23 cellular contexts compared by ENCODE assay signal in the genomic region with DNA sequence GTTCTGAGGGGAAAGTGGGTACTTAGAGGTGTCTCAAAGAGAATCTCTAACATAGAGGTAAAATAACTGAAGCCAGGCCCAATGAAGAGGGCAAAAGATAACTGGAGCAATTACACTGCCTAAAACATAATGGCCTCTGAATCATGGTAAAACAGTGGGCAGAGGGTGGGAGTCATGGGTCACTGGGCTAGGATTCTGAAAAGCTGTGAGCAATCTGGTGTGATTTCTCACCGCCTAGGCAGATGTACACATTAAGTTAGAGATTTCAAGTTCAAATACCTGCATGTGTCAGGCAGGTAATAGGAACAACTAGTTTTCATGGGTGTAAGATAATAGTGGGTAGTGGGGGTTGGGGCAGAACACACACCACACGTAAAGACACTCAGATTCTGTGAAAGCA. TPM values are rescaled to one million over a fixed set of nuclear protein-coding genes. Genes with fewer than 3 reads are reported as not detected.
DNase-seq lines count a peak whose midpoint lies in the region; ATAC-seq and TF ChIP-seq lines count a peak whose summit lies in the region.
"Had no signal": no experiment of that assay in that cellular context is flagged by ENCODE, and none has a peak within 500 bp of the region (broad histone marks: within the 10 kb centered on the region; RNA-seq: fewer than 3 reads in every experiment).

No MANE protein-coding gene starts in this region.

- CTCF ChIA-PET in HEK293 (lab: Yijun Ruan, JAX), result no interaction called here

- H3K36me3 Mint-ChIP-seq in activated T-helper 17 cell treated with anti-CD3 and anti-CD28 coated beads, Interleukin-2, amount 50 U/mL, for 72 hours (ENCODE audit: low read depth), result no peaks in the 10 kb centered on the region
- no peaks in the 10 kb centered on the region for H3K36me3 Mint-ChIP-seq in stimulated activated effector memory CD8-positive, alpha-beta T cell treated with anti-CD3 and anti-CD28 coated beads, Interleukin-12 subunit alpha, Interleukin-12 subunit beta, amount 100 ng/mL, for 72 hours
- no peaks in the 10 kb centered on the region for H3K36me3 Mint-ChIP-seq in activated T-cell treated with anti-CD3 and anti-CD28 coated beads, Interleukin-2, amount 50 U/mL, for 4 hours (ENCODE audit: insufficient read depth)
- H3K36me3 Mint-ChIP-seq: CD14-positive monocyte had no signal

- H3K27ac ChIP-seq in HEK293 (ENCODE audit: extremely low read depth, low read depth, low read length), result no peak overlapping the region
- H3K27ac ChIP-seq: A549; BLaER1 treated with 17β-estradiol and CSF1 and Interleukin-3, amounts not matched to agents 10 nM and 100 nM had no signal

- H3K27me3 Mint-ChIP-seq in activated T-helper 17 cell treated with anti-CD3 and anti-CD28 coated beads, Interleukin-2, amount 50 U/mL, for 72 hours, result peaks cover 4% of the 10 kb centered on the region
- H3K27me3 Mint-ChIP-seq in activated T-cell treated with anti-CD3 and anti-CD28 coated beads, Interleukin-2, amount 50 U/mL, for 4 hours (ENCODE audit: low read depth), result peaks cover 2% of the 10 kb centered on the region

- no peaks in the 10 kb centered on the region for H3K36me3 ChIP-seq in HEK293 (ENCODE audit: control insufficient read depth in 2 of 2, insufficient read depth in 1 of 2, low read length in 2 of 2)
- H3K36me3 ChIP-seq: BE2C; BLaER1 treated with 17β-estradiol and CSF1 and Interleukin-3, amounts not matched to agents 10 nM and 100 nM; HAP-1 had no signal

- H3K4me1 ChIP-seq in HEK293 (ENCODE audit: control insufficient read depth, insufficient read depth, low read length), result no peaks in the 10 kb centered on the region
- H3K4me1 ChIP-seq: A549, BE2C, Caco-2, HAP-1 had no signal

- no peaks in the 10 kb centered on the region for H3K4me1 Mint-ChIP-seq in activated T-helper 17 cell treated with anti-CD3 and anti-CD28 coated beads, Interleukin-2, amount 50 U/mL, for 72 hours
- H3K4me1 Mint-ChIP-seq in stimulated activated effector memory CD8-positive, alpha-beta T cell treated with anti-CD3 and anti-CD28 coated beads, Interleukin-12 subunit alpha, Interleukin-12 subunit beta, amount 100 ng/mL, for 72 hours, result no peaks in the 10 kb centered on the region
- peaks cover 8% of the 10 kb centered on the region for H3K4me1 Mint-ChIP-seq in activated T-cell treated with anti-CD3 and anti-CD28 coated beads, Interleukin-2, amount 50 U/mL, for 4 hours (ENCODE audit: low read depth)

- peak; percentile 32 for ATAC-seq in activated T-helper 17 cell treated with anti-CD3 and anti-CD28 coated beads, Interleukin-2, amount 50 U/mL, for 72 hours (replicated peaks)
- ATAC-seq in stimulated activated effector memory CD8-positive, alpha-beta T cell treated with anti-CD3 and anti-CD28 coated beads, Interleukin-12 subunit alpha, Interleukin-12 subunit beta, amount 100 ng/mL, for 72 hours, result peak; percentile 27
- ATAC-seq in activated T-cell treated with anti-CD3 and anti-CD28 coated beads, Interleukin-2, amount 50 U/mL, for 4 hours, result no peak
- ATAC-seq: A549, GM12878 had no signal

- H3K4me3 Mint-ChIP-seq in activated T-helper 17 cell treated with anti-CD3 and anti-CD28 coated beads, Interleukin-2, amount 50 U/mL, for 72 hours, result no peak overlapping the region
- H3K4me3 Mint-ChIP-seq in stimulated activated effector memory CD8-positive, alpha-beta T cell treated with anti-CD3 and anti-CD28 coated beads, Interleukin-12 subunit alpha, Interleukin-12 subunit beta, amount 100 ng/mL, for 72 hours, result no peak overlapping the region
- H3K4me3 Mint-ChIP-seq in activated T-cell treated with anti-CD3 and anti-CD28 coated beads, Interleukin-2, amount 50 U/mL, for 4 hours, result no peak overlapping the region
- H3K4me3 Mint-ChIP-seq: CD14-positive monocyte; CD4-positive, alpha-beta T cell had no signal

- no peak for TF ChIP-seq CTCF in HEK293 (tag by site-specific recombination; IDR thresholded peaks at IDR 0.05)

- POLR2A ChIA-PET in HEK293 (lab: Yijun Ruan, JAX), result no interaction called here

- H3K9me3 Mint-ChIP-seq in activated T-helper 17 cell treated with anti-CD3 and anti-CD28 coated beads, Interleukin-2, amount 50 U/mL, for 72 hours, result peaks cover 3% of the 10 kb centered on the region
- peaks cover 4% of the 10 kb centered on the region for H3K9me3 Mint-ChIP-seq in stimulated activated effector memory CD8-positive, alpha-beta T cell treated with anti-CD3 and anti-CD28 coated beads, Interleukin-12 subunit alpha, Interleukin-12 subunit beta, amount 100 ng/mL, for 72 hours
- no peaks in the 10 kb centered on the region for H3K9me3 Mint-ChIP-seq in activated T-cell treated with anti-CD3 and anti-CD28 coated beads, Interleukin-2, amount 50 U/mL, for 4 hours
- H3K9me3 Mint-ChIP-seq: CD14-positive monocyte; CD4-positive, alpha-beta T cell had no signal

- H3K27ac Mint-ChIP-seq in activated T-helper 17 cell treated with anti-CD3 and anti-CD28 coated beads, Interleukin-2, amount 50 U/mL, for 72 hours, result no peak overlapping the region
- H3K27ac Mint-ChIP-seq in stimulated activated effector memory CD8-positive, alpha-beta T cell treated with anti-CD3 and anti-CD28 coated beads, Interleukin-12 subunit alpha, Interleukin-12 subunit beta, amount 100 ng/mL, for 72 hours, result no peak overlapping the region
- H3K27ac Mint-ChIP-seq: CD14-positive monocyte; CD4-positive, alpha-beta T cell had no signal

- no peaks in the 10 kb centered on the region for H3K9me3 ChIP-seq in HEK293 (ENCODE audit: control insufficient read depth, insufficient read depth, low read depth, low read length)
- H3K9me3 ChIP-seq: A549; BE2C; BLaER1 treated with 17β-estradiol and CSF1 and Interleukin-3, amounts not matched to agents 10 nM and 100 nM; Caco-2; HAP-1 had no signal

- DNase-seq in kidney tubule cell (ENCODE audit: low spot score), result peak; percentile 64
- no peak for DNase-seq in stimulated activated effector memory CD8-positive, alpha-beta T cell treated with anti-CD3 and anti-CD28 coated beads, Interleukin-12 subunit alpha, Interleukin-12 subunit beta, amount 100 ng/mL, for 72 hours (ENCODE audit: low spot score in 2 of 2)
- DNase-seq in NCI-H1436 (lab: John Stamatoyannopoulos, UW), result no peak
- DNase-seq in activated T-cell treated with anti-CD3 and anti-CD28 coated beads, Interleukin-2, amount 50 U/mL, for 4 hours, result no peak
- no peak for DNase-seq in T-helper 2 cell
- DNase-seq: 8988T; ACHN; AML-193; BE2C; Caco-2; CD4-positive, alpha-beta T cell; DMS 273 treated with DMSO at 0.1 percent for 48 hours; DMS79; EL; GDM1; GOT3 had no signal

- no peak overlapping the region for H3K4me3 ChIP-seq in HEK293 (ENCODE audit: low read depth, low read length)
- H3K4me3 ChIP-seq: A549; BLaER1 treated with 17β-estradiol and CSF1 and Interleukin-3, amounts not matched to agents 10 nM and 100 nM; GM12878; HAP-1 had no signal

TF ChIP-seq in HEK293, 187 proteins besides CTCF, POLR2A, EP300 and RAD21:
- TF ChIP-seq ZNF777 (tag by site-specific recombination; IDR thresholded peaks at IDR 0.05; ENCODE audit: borderline replicate concordance) (no peak), ZFHX2 (tag by site-specific recombination; conservative IDR thresholded peaks at IDR 0.05) (0 out of 2 replicates have a peak, but pooled peaks have one; percentile 8), EGR2 (tag by site-specific recombination; IDR thresholded peaks at IDR 0.05; ENCODE audit: low read depth) (0 out of 2 replicates have a peak, but pooled peaks have one; percentile 15)

RNA-seq across cellular contexts. Expression of a gene that starts 45.6 kb away (rescaled TPM):
- 100 to 1,000 TPM in 1 of 2 donors, 10 to 100 TPM in 1; 75.4 to 309 TPM for total RNA-seq in activated T-helper 17 cell treated with anti-CD3 and anti-CD28 coated beads, Interleukin-2, amount 50 U/mL, for 72 hours
- total RNA-seq in activated T-cell treated with anti-CD3 and anti-CD28 coated beads, Interleukin-2, amount 50 U/mL, for 4 hours, result 10 to 100 TPM in 2 of 3 donors, 1 to 10 TPM in 1; 9.7 to 12.5 (median 10.2) TPM

Comparison
In these comparisons a context has a peak if more than half of its experiments do, and no peak if none do; other contexts are left out.
1. ATAC-seq: peak in activated T-helper 17 cell treated with anti-CD3 and anti-CD28 coated beads, Interleukin-2, amount 50 U/mL, for 72 hours (single experiment) and stimulated activated effector memory CD8-positive, alpha-beta T cell treated with anti-CD3 and anti-CD28 coated beads, Interleukin-12 subunit alpha, Interleukin-12 subunit beta, amount 100 ng/mL, for 72 hours (single experiment); none in activated T-cell treated with anti-CD3 and anti-CD28 coated beads, Interleukin-2, amount 50 U/mL, for 4 hours (0 of 2).
2. RNA of a gene that starts 45.6 kb away (total RNA-seq): 75.4 to 309 TPM in activated T-helper 17 cell treated with anti-CD3 and anti-CD28 coated beads, Interleukin-2, amount 50 U/mL, for 72 hours; 9.7 to 12.5 TPM in activated T-cell treated with anti-CD3 and anti-CD28 coated beads, Interleukin-2, amount 50 U/mL, for 4 hours; every median in the first group is over 4 times any median in the second.